Comparison of ENCODE assay signal across 8 cellular contexts in genomic region chr11:36288442-36289225, GRCh38. TPM values are rescaled to one million over a fixed set of nuclear protein-coding genes. Genes with fewer than 3 reads are reported as not detected.
A peak's percentile ranks its signal among the peaks of the same experiment; 100 is the strongest.
DNase-seq lines count a peak whose midpoint lies in the region; ATAC-seq and TF ChIP-seq lines count a peak whose summit lies in the region.

No MANE protein-coding gene starts in this region.

- peak overlapping the region; percentile 91 for H3K9ac ChIP-seq in adipocyte (ENCODE audit: low read length)

- peak overlapping the region in 1 of 4 donors; percentile 72 for H3K27ac ChIP-seq in tibial nerve

- TF ChIP-seq EP300 in tibial nerve (IDR thresholded peaks at IDR 0.05), result no peak

- TF ChIP-seq POLR2A in tibial nerve (IDR thresholded peaks at IDR 0.05), result no peak

- no peaks in the 10 kb centered on the region for H3K36me3 ChIP-seq in adipocyte (ENCODE audit: control insufficient read depth, insufficient read depth, low read length, severe bottlenecking)
- no peaks in the 10 kb centered on the region for H3K36me3 ChIP-seq in tibial nerve

- no peak for TF ChIP-seq CTCF in tibial nerve (IDR thresholded peaks at IDR 0.05)

- H3K4me1 ChIP-seq in adipocyte (ENCODE audit: control insufficient read depth, insufficient read depth, low read length) (peaks cover 14% of the 10 kb centered on the region), tibial nerve (peaks cover 0 to 25% (median 15%) of the 10 kb centered on the region in 4 donors)

- no peaks in the 10 kb centered on the region for H3K27me3 ChIP-seq in adipocyte (replicated peaks; ENCODE audit: control insufficient read depth, insufficient read depth, low read length)
- no peaks in the 10 kb centered on the region for H3K27me3 ChIP-seq in tibial nerve

- H3K9me3 ChIP-seq in adipocyte (ENCODE audit: control insufficient read depth, low read length), result no peaks in the 10 kb centered on the region
- no peaks in the 10 kb centered on the region for H3K9me3 ChIP-seq in tibial nerve

- WGBS in tibial nerve, 2 donors, result 39 to 40% methylated on average over 31 of the region's 31 CpGs

- DNase-seq in AML-193 (lab: John Stamatoyannopoulos, UW) (peak; percentile 74 to 77), HT-29 (ENCODE audit: low spot score) (peak; percentile 26), adipocyte (ENCODE audit: low read depth) (peak; percentile 32), left lobe of liver (ENCODE audit: low spot score) (no peak), tibial nerve (ENCODE audit: low spot score in 2 of 2) (no peak), A172 (ENCODE audit: low spot score) (no peak), COLO829 (ENCODE audit: low spot score) (no peak), NCI-H446 treated with DMSO at 0.1 percent for 48 hours (lab: John Stamatoyannopoulos, UW) (no peak)

- H3K4me3 ChIP-seq in adipocyte (ENCODE audit: low read length) (peak overlapping the region; percentile 97), tibial nerve (peak overlapping the region; percentile 39 to 79 (median 60))

- ATAC-seq in left lobe of liver, result peak; percentile 58

RNA-seq across cellular contexts. Expression of gene COMMD9, which starts 0.6 kb away (rescaled TPM):
- total RNA-seq in HT-29 (2014; rRNA removed; shearing (Covaris generic)), result 93.7 and 96.6 TPM in 2 replicates
- total RNA-seq in left lobe of liver (26.0 TPM), tibial nerve (10 to 100 TPM; 36.9 to 58.0 (median 47.8) TPM)
- total RNA-seq in A172 (2014; rRNA removed; shearing (Covaris generic)), result 121 TPM in 2 replicates

RNA-seq across cellular contexts. Expression of gene PRR5L, which starts 7.5 kb away (rescaled TPM):
- 80.1 and 92.8 TPM in 2 replicates for total RNA-seq in HT-29 (2014; rRNA removed; shearing (Covaris generic))
- total RNA-seq in left lobe of liver (2.1 TPM), tibial nerve (10 to 100 TPM in 2 of 4 donors, 1 to 10 TPM in 2; 8.8 to 29.7 (median 9.4) TPM)
- 2.5 and 5.3 TPM in 2 replicates for total RNA-seq in A172 (2014; rRNA removed; shearing (Covaris generic))

Comparison
In these comparisons a context has a peak if more than half of its experiments do, and no peak if none do; other contexts are left out.
1. DNase-seq: peak in AML-193 (2 of 2), HT-29 (single experiment) and adipocyte (single experiment); none in left lobe of liver (single experiment), tibial nerve (0 of 2), A172 (single experiment), COLO829 (single experiment) and NCI-H446 treated with DMSO at 0.1 percent for 48 hours (single experiment).